In genomic region chr1:155645648-155646047, GRCh38 we compare ENCODE assay signal across 15 cellular contexts. TPM values are rescaled to one million over a fixed set of nuclear protein-coding genes. Genes with fewer than 3 reads are reported as not detected.
DNase-seq lines count a peak whose midpoint lies in the region; ATAC-seq lines count a peak whose summit lies in the region.
"Had no signal": no experiment of that assay in that cellular context is flagged by ENCODE, and none has a peak within 500 bp of the region (broad histone marks: within the 10 kb centered on the region; RNA-seq: fewer than 3 reads in every experiment).

No MANE protein-coding gene starts in this region.

- peak overlapping the region; percentile 39 for H3K27ac ChIP-seq in subcutaneous abdominal adipose tissue (ENCODE audit: low read depth, low read length)
- H3K27ac ChIP-seq: body of pancreas, SJSA1 had no signal

- DNase-seq in EL = peak; percentile 20
- peak; percentile 28 for DNase-seq in SK-MEL-5 (ENCODE audit: low read depth, low spot score)
- peak; percentile 45 for DNase-seq in fibroblast of peridontal ligament (ENCODE audit: extremely low read depth)
- no peak for DNase-seq in NCI-H1694 (lab: John Stamatoyannopoulos, UW)
- no peak for DNase-seq in GF-D8 (lab: John Stamatoyannopoulos, UW)
- no peak for DNase-seq in CD1c-positive myeloid dendritic cell (ENCODE audit: extremely low spot score)
- DNase-seq: activated CD4-positive, alpha-beta memory T cell treated with anti-CD3 and anti-CD28 coated beads, Interleukin-2, amount 10 ng/mL, durations not matched to agents 7 days and 5 days; CD8-positive, alpha-beta T cell; GDM1; midbrain; stimulated activated CD4-positive, alpha-beta T cell treated with anti-CD3 and anti-CD28 coated beads, Interleukin-15, amount 100 ng/mL, for 24 hours had no signal

- H3K27me3 ChIP-seq in subcutaneous abdominal adipose tissue (ENCODE audit: control insufficient read depth in 5 of 5, insufficient read depth in 4 of 5, low read length in 5 of 5) = no peaks in the 10 kb centered on the region
- H3K27me3 ChIP-seq: body of pancreas, SJSA1 had no signal

- no peak overlapping the region for H3K4me3 ChIP-seq in subcutaneous abdominal adipose tissue (ENCODE audit: low read depth in 1 of 5, low read length in 5 of 5)
- H3K4me3 ChIP-seq: body of pancreas, SJSA1 had no signal

- peak overlapping the region in 2 of 5 donors; percentile 35 to 44 for H3K9ac ChIP-seq in subcutaneous abdominal adipose tissue (ENCODE audit: low read length in 5 of 5)

- in situ Hi-C loops in SK-MEL-5 (cut with HindIII; ENCODE audit: low pct_unique_long_range_greater_than_20kb, low sequenced_read_pairs) = no loop called here

- ATAC-seq in GM18867 (IDR thresholded peaks at IDR 0.05; ENCODE audit: unreplicated experiment) = no peak
- ATAC-seq: body of pancreas; CD8-positive, alpha-beta T cell had no signal

- H3K36me3 ChIP-seq in subcutaneous abdominal adipose tissue (ENCODE audit: control insufficient read depth in 5 of 5, insufficient read depth in 5 of 5, low read length in 5 of 5) = no peaks in the 10 kb centered on the region

- peaks cover 0 to 18% (median 12%) of the 10 kb centered on the region in 5 donors for H3K9me3 ChIP-seq in subcutaneous abdominal adipose tissue (ENCODE audit: control insufficient read depth in 5 of 5, low read length in 5 of 5)

- H3K4me1 ChIP-seq in subcutaneous abdominal adipose tissue (ENCODE audit: control insufficient read depth in 5 of 5, insufficient read depth in 5 of 5, low read length in 5 of 5) = peaks cover 4 to 38% (median 35%) of the 10 kb centered on the region in 5 donors

RNA-seq across cellular contexts. Expression of gene MSTO1, which starts 35.6 kb away (rescaled TPM):
- total RNA-seq in SK-MEL-5 (2014; rRNA removed; shearing (Covaris generic)) = 31.6 and 34.0 TPM in 2 replicates
- 22.9 and 24.9 TPM in 2 replicates for polyA plus RNA-seq in SK-MEL-5 (2015; cell fraction: cytosol; rRNA removed)
- 361 and 447 TPM in 2 replicates for polyA plus RNA-seq in SK-MEL-5 (2015; cell fraction: nucleus; rRNA removed)

RNA-seq across cellular contexts. Expression of gene YY1AP1, which starts 42.9 kb away (rescaled TPM):
- 24.9 and 26.2 TPM in 2 replicates for total RNA-seq in SK-MEL-5 (2014; rRNA removed; shearing (Covaris generic))
- polyA plus RNA-seq in SK-MEL-5 (2015; cell fraction: cytosol; rRNA removed) = 47.2 and 61.8 TPM in 2 replicates
- polyA plus RNA-seq in SK-MEL-5 (2015; cell fraction: nucleus; rRNA removed) = 71.7 and 105 TPM in 2 replicates

RNA-seq across cellular contexts. Expression of gene DAP3, which starts 43.2 kb away (rescaled TPM):
- total RNA-seq in SK-MEL-5 (2014; rRNA removed; shearing (Covaris generic)) = 71.9 and 75.6 TPM in 2 replicates
- 143 and 146 TPM in 2 replicates for polyA plus RNA-seq in SK-MEL-5 (2015; cell fraction: cytosol; rRNA removed)
- 278 and 476 TPM in 2 replicates for polyA plus RNA-seq in SK-MEL-5 (2015; cell fraction: nucleus; rRNA removed)

Comparison
In these comparisons a context has a peak if more than half of its experiments do, and no peak if none do; other contexts are left out.
1. DNase-seq: peak in EL (single experiment), SK-MEL-5 (single experiment) and fibroblast of peridontal ligament (single experiment); none in NCI-H1694 (single experiment), GF-D8 (single experiment) and CD1c-positive myeloid dendritic cell (single experiment).